In the genomic region with DNA sequence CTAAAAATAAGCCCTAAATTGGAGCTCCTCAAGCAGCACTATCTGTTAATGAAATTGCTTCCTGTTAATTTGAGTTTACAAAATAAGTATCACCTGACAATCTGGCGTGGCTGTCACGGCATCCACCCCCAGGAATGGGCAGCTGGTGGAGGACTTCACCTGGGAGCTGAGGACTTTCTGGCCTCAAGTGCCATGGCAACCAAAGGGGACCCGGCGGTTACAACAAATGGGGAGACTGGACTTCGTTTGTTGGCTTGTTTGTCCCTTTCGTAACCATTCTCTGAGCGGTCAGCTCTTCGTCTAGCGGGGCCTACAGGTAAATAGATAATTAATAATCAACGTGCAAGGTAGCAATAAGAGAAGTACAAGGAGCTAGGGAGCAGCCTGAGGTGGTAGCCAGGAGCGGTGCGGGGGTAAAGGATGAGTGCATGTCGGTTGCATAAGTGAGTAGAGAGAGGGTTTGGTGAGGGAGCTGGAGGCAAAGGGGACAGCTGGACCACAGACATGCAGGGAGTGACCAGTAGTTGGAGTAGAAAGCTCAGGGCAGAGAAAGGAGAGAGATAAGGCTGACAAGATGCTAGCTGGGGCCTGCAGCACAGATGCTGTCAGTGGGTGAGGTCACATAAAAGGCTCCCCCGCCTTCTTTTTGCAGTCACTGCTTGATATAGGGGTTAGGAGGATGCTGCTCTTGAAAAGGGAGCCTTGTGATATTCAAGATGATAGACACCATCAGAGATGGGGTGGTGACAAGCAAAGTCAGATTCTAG, we compare ENCODE assay signal across 9 cellular contexts.
"Had no signal": no experiment of that assay in that cellular context is flagged by ENCODE, and none has a peak within 500 bp of the region (broad histone marks: within the 10 kb centered on the region; RNA-seq: fewer than 3 reads in every experiment).

No MANE protein-coding gene starts in this region.

- H3K27ac ChIP-seq: brain microvascular endothelial cell, esophagus muscularis mucosa, sigmoid colon had no signal

- DNase-seq: activated CD4-positive, alpha-beta T cell treated with anti-CD3 and anti-CD28 coated beads, Interleukin-2, amount 50 U/mL, for 48 hours; left colon; natural killer cell; psoas muscle; sigmoid colon; stimulated activated CD4-positive, alpha-beta T cell treated with anti-CD3 and anti-CD28 coated beads, Interleukin-12 subunit alpha, Interleukin-12 subunit beta, amount 100 ng/mL, for 4 hours; stimulated activated CD4-positive, alpha-beta T cell treated with anti-CD3 and anti-CD28 coated beads, Interleukin-2, amount 100 ng/mL, for 48 hours had no signal

- H3K27me3 ChIP-seq: brain microvascular endothelial cell, esophagus muscularis mucosa had no signal

- ATAC-seq: left colon, natural killer cell had no signal

- H3K36me3 ChIP-seq: brain microvascular endothelial cell, esophagus muscularis mucosa, sigmoid colon had no signal

- H3K4me3 ChIP-seq: esophagus muscularis mucosa, psoas muscle, sigmoid colon had no signal
